ENCODE assay signal across 29 cellular contexts in the genomic region with DNA sequence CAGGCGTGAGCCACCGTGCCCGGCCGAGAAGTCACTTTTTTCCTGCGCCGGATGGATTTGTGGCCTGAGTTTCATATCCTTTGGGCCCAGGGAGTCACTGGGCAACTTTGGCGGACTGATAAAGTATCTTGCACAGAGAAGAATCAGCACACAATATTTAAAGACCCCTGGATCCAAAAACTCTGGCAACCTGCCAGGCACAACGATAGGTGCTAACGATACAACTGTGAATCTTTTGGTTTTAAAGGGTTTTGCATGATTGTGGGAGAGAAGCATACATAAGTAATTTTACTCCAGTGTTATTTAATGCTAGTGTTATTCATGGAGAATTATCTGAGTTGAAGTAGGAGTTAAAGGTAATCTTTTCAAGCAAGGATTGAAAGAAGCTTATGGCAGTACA.
"Had no signal": no experiment of that assay in that cellular context is flagged by ENCODE, and none has a peak within 500 bp of the region (broad histone marks: within the 10 kb centered on the region; RNA-seq: fewer than 3 reads in every experiment).

No MANE protein-coding gene starts in this region.

- ATAC-seq: left colon; left lung; lower lobe of right lung; naive thymus-derived CD8-positive, alpha-beta T cell; sciatic nerve; stimulated activated naive B cell treated with anti-CD40 and anti-IgM and Interleukin-4, amounts not matched to agents 10 μg/mL and 1 μg/mL and 100 μg/mL, for 72 hours; stimulated activated naive CD8-positive, alpha-beta T cell treated with anti-CD3 and anti-CD28 coated beads, Interleukin-15, Interleukin-2, amounts not matched to agents 100 U/mL and 50 U/mL, for 24 hours had no signal

- H3K36me3 Mint-ChIP-seq: immature natural killer cell; naive thymus-derived CD8-positive, alpha-beta T cell; stimulated activated naive B cell treated with anti-CD40 and anti-IgM and Interleukin-4, amounts not matched to agents 10 μg/mL and 1 μg/mL and 100 μg/mL, for 72 hours had no signal

- H3K27ac Mint-ChIP-seq: immature natural killer cell; naive thymus-derived CD8-positive, alpha-beta T cell; progenitor cell of endocrine pancreas; stimulated activated naive B cell treated with anti-CD40 and anti-IgM and Interleukin-4, amounts not matched to agents 10 μg/mL and 1 μg/mL and 100 μg/mL, for 72 hours had no signal

- H3K4me3 Mint-ChIP-seq: immature natural killer cell; naive thymus-derived CD8-positive, alpha-beta T cell; nephron; neural crest cell; stimulated activated naive B cell treated with anti-CD40 and anti-IgM and Interleukin-4, amounts not matched to agents 10 μg/mL and 1 μg/mL and 100 μg/mL, for 72 hours had no signal

- H3K4me1 Mint-ChIP-seq: immature natural killer cell; naive thymus-derived CD8-positive, alpha-beta T cell; neural crest cell; stimulated activated naive B cell treated with anti-CD40 and anti-IgM and Interleukin-4, amounts not matched to agents 10 μg/mL and 1 μg/mL and 100 μg/mL, for 72 hours had no signal

- H3K36me3 ChIP-seq: left lung, lower lobe of right lung, ovary, right atrium auricular region, stomach, thyroid gland, transverse colon, upper lobe of left lung, vagina had no signal

- H3K27me3 Mint-ChIP-seq: naive thymus-derived CD8-positive, alpha-beta T cell; progenitor cell of endocrine pancreas; stimulated activated naive B cell treated with anti-CD40 and anti-IgM and Interleukin-4, amounts not matched to agents 10 μg/mL and 1 μg/mL and 100 μg/mL, for 72 hours had no signal

- H3K27ac ChIP-seq: left lung, lower lobe of right lung, ovary, right atrium auricular region, skin epidermis, stomach, testis, thyroid gland, transverse colon, upper lobe of left lung, vagina had no signal

- DNase-seq: hypothalamus; immature natural killer cell; kidney; left colon; lower lobe of right lung; mammary epithelial cell; mesenchymal stem cell; naive thymus-derived CD8-positive, alpha-beta T cell; nucleus accumbens; ovary; stimulated activated CD4-positive, alpha-beta T cell treated with anti-CD3 and anti-CD28 coated beads, Interleukin-12 subunit alpha, Interleukin-12 subunit beta, amount 100 ng/mL, for 4 hours; stimulated activated CD4-positive, alpha-beta T cell treated with anti-CD3 and anti-CD28 coated beads, Interleukin-15, amount 100 ng/mL, for 24 hours; stimulated activated CD4-positive, alpha-beta T cell treated with anti-CD3 and anti-CD28 coated beads, Interleukin-2, amount 100 ng/mL, for 24 hours; stimulated activated CD4-positive, alpha-beta T cell treated with anti-CD3 and anti-CD28 coated beads, Interleukin-4, amount 100 ng/mL, for 1 hour; stimulated activated naive B cell treated with anti-CD40 and anti-IgM and Interleukin-4, amounts not matched to agents 10 μg/mL and 1 μg/mL and 100 μg/mL, for 72 hours; stimulated activated naive CD8-positive, alpha-beta T cell treated with anti-CD3 and anti-CD28 coated beads, Interleukin-15, Interleukin-2, amounts not matched to agents 100 U/mL and 50 U/mL, for 24 hours; stomach; testis; transverse colon had no signal

- H3K27me3 ChIP-seq: left lung, ovary, right atrium auricular region, stomach, testis, thyroid gland, transverse colon, upper lobe of left lung, vagina had no signal

- H3K4me1 ChIP-seq: left lung, lower lobe of right lung, right atrium auricular region, stomach, testis, thyroid gland, transverse colon, upper lobe of left lung, vagina had no signal

- H3K9me3 ChIP-seq: lower lobe of right lung, ovary, right atrium auricular region, testis, thyroid gland, transverse colon, upper lobe of left lung, vagina had no signal

- H3K9me3 Mint-ChIP-seq: neural crest cell had no signal

- H3K4me3 ChIP-seq: left lung, lower lobe of right lung, ovary, right atrium auricular region, skin epidermis, stomach, testis, thyroid gland, transverse colon, upper lobe of left lung, vagina had no signal
